ENCODE assay signal across 18 cellular contexts in the genomic region with DNA sequence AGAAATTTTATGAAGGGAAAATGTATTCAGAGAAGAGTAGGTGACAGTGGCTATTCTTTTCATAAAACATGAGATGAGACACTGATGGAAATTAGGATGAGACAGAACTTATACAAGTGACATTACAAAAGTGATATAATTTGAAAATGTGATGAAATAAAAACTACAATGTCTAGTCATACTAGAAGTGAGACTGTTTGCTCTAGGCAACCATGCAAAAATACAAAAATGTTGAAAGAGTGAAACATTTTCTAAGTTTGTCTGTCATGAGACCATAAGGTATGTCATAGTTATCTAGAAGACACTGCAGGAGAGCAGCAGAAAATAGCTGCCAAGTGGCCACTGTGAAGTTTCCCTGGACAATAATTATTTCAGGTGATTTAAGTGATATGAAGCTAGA.
DNase-seq lines count a peak whose midpoint lies in the region; ATAC-seq and TF ChIP-seq lines count a peak whose summit lies in the region.
"Had no signal": no experiment of that assay in that cellular context is flagged by ENCODE, and none has a peak within 500 bp of the region (broad histone marks: within the 10 kb centered on the region; RNA-seq: fewer than 3 reads in every experiment).

No MANE protein-coding gene starts in this region.

- intact Hi-C loops in right lobe of liver (cut with DNase I) = no loop called here
- intact Hi-C loops in Calu3 (cut with micrococcal nuclease; ENCODE audit: unreplicated experiment) = no loop called here

- peaks cover 8% of the 10 kb centered on the region for H3K4me1 Mint-ChIP-seq in Calu3 (ENCODE audit: low read depth, unreplicated experiment)
- H3K4me1 Mint-ChIP-seq: activated naive CD8-positive, alpha-beta T cell treated with anti-CD3 and anti-CD28 coated beads, Interleukin-2, amount 10 ng/mL, durations not matched to agents 7 days and 5 days; CD4-positive, CD25-positive, alpha-beta regulatory T cell had no signal

- in situ Hi-C loops in GM13976 (cut with MboI; ENCODE audit: low sequenced_read_pairs, unreplicated experiment) = no loop called here

- H3K9me3 Mint-ChIP-seq in Calu3 (ENCODE audit: low read depth, unreplicated experiment) = no peaks in the 10 kb centered on the region
- H3K9me3 Mint-ChIP-seq: activated naive CD8-positive, alpha-beta T cell treated with anti-CD3 and anti-CD28 coated beads, Interleukin-2, amount 10 ng/mL, durations not matched to agents 7 days and 5 days had no signal

- no peak overlapping the region for H3K27ac Mint-ChIP-seq in Calu3 (ENCODE audit: unreplicated experiment)
- H3K27ac Mint-ChIP-seq: activated naive CD8-positive, alpha-beta T cell treated with anti-CD3 and anti-CD28 coated beads, Interleukin-2, amount 10 ng/mL, durations not matched to agents 7 days and 5 days; CD4-positive, CD25-positive, alpha-beta regulatory T cell had no signal

- CTCF ChIA-PET in Calu3 (lab: Charles Lee) = no interaction called here

- no TSS peak for BruUV-seq in Calu3 (replicated peaks; lab: Mats Ljungman, UMichigan)

- no peaks in the 10 kb centered on the region for H3K4me1 ChIP-seq in right lobe of liver
- H3K4me1 ChIP-seq: thyroid gland had no signal

- H3K4me3 Mint-ChIP-seq in Calu3 (ENCODE audit: low read depth, unreplicated experiment) = no peak overlapping the region
- H3K4me3 Mint-ChIP-seq: activated naive CD8-positive, alpha-beta T cell treated with anti-CD3 and anti-CD28 coated beads, Interleukin-2, amount 10 ng/mL, durations not matched to agents 7 days and 5 days; activated T-cell treated with anti-CD3 and anti-CD28 coated beads, Interleukin-2, amount 50 U/mL, for 4 hours had no signal

- H3K27me3 Mint-ChIP-seq in Calu3 (ENCODE audit: unreplicated experiment) = no peaks in the 10 kb centered on the region
- H3K27me3 Mint-ChIP-seq: activated naive CD8-positive, alpha-beta T cell treated with anti-CD3 and anti-CD28 coated beads, Interleukin-2, amount 10 ng/mL, durations not matched to agents 7 days and 5 days; CD4-positive, CD25-positive, alpha-beta regulatory T cell had no signal

- H3K4me3 ChIP-seq in right lobe of liver = no peak overlapping the region
- H3K4me3 ChIP-seq: thyroid gland had no signal

- peak; percentile 42 for ATAC-seq in GM19452 (IDR thresholded peaks at IDR 0.05; ENCODE audit: unreplicated experiment)
- ATAC-seq in HG02588 (IDR thresholded peaks at IDR 0.05; ENCODE audit: unreplicated experiment) = peak; percentile 52
- peak; percentile 44 for ATAC-seq in HG03108 (IDR thresholded peaks at IDR 0.05; ENCODE audit: unreplicated experiment)
- no peak for ATAC-seq in right lobe of liver
- ATAC-seq: activated T-cell treated with anti-CD3 and anti-CD28 coated beads, Interleukin-2, amount 50 U/mL, for 4 hours; left colon had no signal

- TF ChIP-seq CTCF in GM13976 (IDR thresholded peaks at IDR 0.05; ENCODE audit: borderline replicate concordance, control extremely low read depth, extremely low read depth, insufficient read depth, missing control alignments) = no peak
- TF ChIP-seq CTCF in right lobe of liver (IDR thresholded peaks at IDR 0.05) = no peak
- TF ChIP-seq CTCF in Calu3 (IDR thresholded peaks at IDR 0.05; ENCODE audit: unreplicated experiment) = no peak

- no peaks in the 10 kb centered on the region for H3K36me3 ChIP-seq in right lobe of liver
- H3K36me3 ChIP-seq: thyroid gland had no signal

- no peaks in the 10 kb centered on the region for H3K9me3 ChIP-seq in right lobe of liver
- H3K9me3 ChIP-seq: thyroid gland had no signal

- DNase-seq in GM13976 (ENCODE audit: low spot score) (peak; percentile 12), right lobe of liver (no peak), retina (no peak), Calu3 (no peak)
- DNase-seq in activated T-cell treated with anti-CD3 and anti-CD28 coated beads, Interleukin-2, amount 50 U/mL, for 1 hour = no peak
- DNase-seq: activated CD4-positive, alpha-beta T cell treated with anti-CD3 and anti-CD28 coated beads, Interleukin-2, amount 50 U/mL, for 1 hour; activated naive CD8-positive, alpha-beta T cell treated with anti-CD3 and anti-CD28 coated beads, Interleukin-2, amount 10 ng/mL, durations not matched to agents 7 days and 5 days; activated T-cell treated with anti-CD3 and anti-CD28 coated beads, Interleukin-2, amount 50 U/mL, for 4 hours; CD4-positive, CD25-positive, alpha-beta regulatory T cell; effector CD4-positive, alpha-beta T cell; left colon; NCI-H1048; NCI-H226; stimulated activated CD4-positive, alpha-beta T cell treated with anti-CD3 and anti-CD28 coated beads, Interleukin-4, amount 100 ng/mL, for 24 hours; thyroid gland had no signal

- no peak overlapping the region for H3K27ac ChIP-seq in right lobe of liver
- H3K27ac ChIP-seq: thyroid gland had no signal

- no peaks in the 10 kb centered on the region for H3K36me3 Mint-ChIP-seq in Calu3 (ENCODE audit: insufficient read depth, unreplicated experiment)
- H3K36me3 Mint-ChIP-seq: activated naive CD8-positive, alpha-beta T cell treated with anti-CD3 and anti-CD28 coated beads, Interleukin-2, amount 10 ng/mL, durations not matched to agents 7 days and 5 days; CD4-positive, CD25-positive, alpha-beta regulatory T cell had no signal

- no peaks in the 10 kb centered on the region for H3K27me3 ChIP-seq in right lobe of liver
- H3K27me3 ChIP-seq: thyroid gland had no signal

- TF ChIP-seq POLR2A in right lobe of liver (IDR thresholded peaks at IDR 0.05) = no peak

Comparison
In these comparisons a context has a peak if more than half of its experiments do, and no peak if none do; other contexts are left out.
1. ATAC-seq: peak in GM19452 (single experiment), HG02588 (single experiment) and HG03108 (single experiment); none in right lobe of liver (0 of 4).